18 cellular contexts compared by ENCODE assay signal in genomic region chr12:52581481-52581880, GRCh38. TPM values are rescaled to one million over a fixed set of nuclear protein-coding genes. Genes with fewer than 3 reads are reported as not detected.
DNase-seq lines count a peak whose midpoint lies in the region; ATAC-seq, FAIRE-seq and TF ChIP-seq lines count a peak whose summit lies in the region.
"Had no signal": no experiment of that assay in that cellular context is flagged by ENCODE, and none has a peak within 500 bp of the region (broad histone marks: within the 10 kb centered on the region; RNA-seq: fewer than 3 reads in every experiment).

No MANE protein-coding gene starts in this region.

- H3K4ac ChIP-seq in IMR-90 (ENCODE audit: low read depth, low read length), result no peak overlapping the region

- H3K56ac ChIP-seq in IMR-90 (ENCODE audit: extremely low read depth, insufficient read depth, low read length), result no peak overlapping the region

- H3K9ac ChIP-seq in IMR-90 (ENCODE audit: low read depth, low read length), result no peak overlapping the region
- H3K9ac ChIP-seq in astrocyte (ENCODE audit: low read length), result no peak overlapping the region
- H3K9ac ChIP-seq in kidney (ENCODE audit: low read length in 2 of 2), result no peak overlapping the region
- H3K9ac ChIP-seq in colonic mucosa (ENCODE audit: low read depth in 2 of 2, low read length in 2 of 2), result no peak overlapping the region
- H3K9ac ChIP-seq: BLaER1 had no signal

- no peak overlapping the region for H2AK9ac ChIP-seq in IMR-90 (replicated peaks; ENCODE audit: low read depth, low read length, poor library complexity)

- TF ChIP-seq CTCF in AG10803 (conservative IDR thresholded peaks at IDR 0.05; ENCODE audit: low read length) (no peak), IMR-90 (conservative IDR thresholded peaks at IDR 0.05; ENCODE audit: low read depth, low read length) (no peak), astrocyte (IDR thresholded peaks at IDR 0.05; ENCODE audit: insufficient read depth, low read depth, low read length) (no peak), kidney (IDR thresholded peaks at IDR 0.05; ENCODE audit: borderline replicate concordance, extremely low read depth, insufficient read depth) (no peak), colonic mucosa (IDR thresholded peaks at IDR 0.05) (no peak), heart right ventricle (IDR thresholded peaks at IDR 0.05) (no peak)

- H2BK5ac ChIP-seq in IMR-90 (ENCODE audit: low read depth, low read length, poor library complexity, severe bottlenecking), result no peak overlapping the region

- H2AFZ ChIP-seq in IMR-90 (replicated peaks; ENCODE audit: low read length, poor library complexity) (no peak overlapping the region), astrocyte (ENCODE audit: low read depth, low read length) (no peak overlapping the region)

- no peak for ATAC-seq in IMR-90 (ENCODE audit: low read depth)
- no peak for ATAC-seq in activated CD8-positive, alpha-beta memory T cell treated with anti-CD3 and anti-CD28 coated beads, Interleukin-2, amount 10 ng/mL, durations not matched to agents 7 days and 5 days
- no peak for ATAC-seq in heart right ventricle
- ATAC-seq: psoas muscle had no signal

- no peaks in the 10 kb centered on the region for H3K9me3 Mint-ChIP-seq in astrocyte (ENCODE audit: unreplicated experiment)
- H3K9me3 Mint-ChIP-seq in activated CD8-positive, alpha-beta memory T cell treated with anti-CD3 and anti-CD28 coated beads, Interleukin-2, amount 10 ng/mL, durations not matched to agents 7 days and 5 days (ENCODE audit: low read depth), result no peaks in the 10 kb centered on the region

- no peak overlapping the region for H2BK15ac ChIP-seq in IMR-90 (ENCODE audit: low read depth, low read length)

- H4K91ac ChIP-seq in IMR-90 (ENCODE audit: insufficient read depth, low read depth, low read length), result no peak overlapping the region

- FAIRE-seq in astrocyte (lab: Jason Lieb, UNC) (no peak), kidney (lab: Jason Lieb, UNC) (no peak)
- FAIRE-seq: colon, H1 had no signal

- H3K27ac Mint-ChIP-seq in astrocyte (ENCODE audit: unreplicated experiment), result no peak overlapping the region
- no peak overlapping the region for H3K27ac Mint-ChIP-seq in activated CD8-positive, alpha-beta memory T cell treated with anti-CD3 and anti-CD28 coated beads, Interleukin-2, amount 10 ng/mL, durations not matched to agents 7 days and 5 days
- H3K27ac Mint-ChIP-seq: IgD-negative memory B cell had no signal

- dilution Hi-C loops in IMR-90 (cut with HindIII; ENCODE audit: low sequenced_read_pairs, unreplicated experiment), result no loop called here

- no peak overlapping the region for H3K14ac ChIP-seq in IMR-90 (replicated peaks; ENCODE audit: low read depth, low read length)

- H4K20me1 ChIP-seq in IMR-90 (ENCODE audit: insufficient read depth, low read length) (no peaks in the 10 kb centered on the region; the same call in 1 of the 2 replicates), astrocyte (ENCODE audit: insufficient read depth, low read length) (no peaks in the 10 kb centered on the region)
- H4K20me1 ChIP-seq: BLaER1 had no signal

- H3K4me1 Mint-ChIP-seq in astrocyte (ENCODE audit: low read depth, unreplicated experiment), result peaks cover 21% of the 10 kb centered on the region
- H3K4me1 Mint-ChIP-seq in activated CD8-positive, alpha-beta memory T cell treated with anti-CD3 and anti-CD28 coated beads, Interleukin-2, amount 10 ng/mL, durations not matched to agents 7 days and 5 days, result peaks cover 11% of the 10 kb centered on the region
- H3K4me1 Mint-ChIP-seq: IgD-negative memory B cell had no signal

- H3K4me2 ChIP-seq in IMR-90 (ENCODE audit: low read depth, low read length), result no peak overlapping the region
- no peak overlapping the region for H3K4me2 ChIP-seq in astrocyte (ENCODE audit: low read length)
- H3K4me2 ChIP-seq: BLaER1 had no signal

- no peaks in the 10 kb centered on the region for H3K79me2 ChIP-seq in astrocyte (ENCODE audit: insufficient read depth, low read length)

- no peak overlapping the region for H2BK120ac ChIP-seq in IMR-90 (ENCODE audit: low read depth, low read length)

- POLR2A ChIA-PET in IMR-90 (lab: Charles Lee; ENCODE audit: unreplicated experiment), result no interaction called here

- no peak overlapping the region for H4K8ac ChIP-seq in IMR-90 (ENCODE audit: low read depth in 2 of 2, low read length in 2 of 2)

- no peaks in the 10 kb centered on the region for H3K9me3 ChIP-seq in IMR-90 (ENCODE audit: control insufficient read depth, insufficient read depth, low read length)
- no peaks in the 10 kb centered on the region for H3K9me3 ChIP-seq in astrocyte (ENCODE audit: insufficient read depth, low read depth, low read length)
- no peaks in the 10 kb centered on the region for H3K9me3 ChIP-seq in kidney (ENCODE audit: control insufficient read depth in 1 of 2, low read length in 2 of 2)
- no peaks in the 10 kb centered on the region for H3K9me3 ChIP-seq in colonic mucosa
- no peaks in the 10 kb centered on the region for H3K9me3 ChIP-seq in heart right ventricle
- H3K9me3 ChIP-seq: BLaER1, psoas muscle had no signal

- no peak overlapping the region for H3K18ac ChIP-seq in IMR-90 (ENCODE audit: low read depth, low read length)

- in situ Hi-C loops in IMR-90 (cut with MboI; ENCODE audit: low sequenced_read_pairs) (loop anchor here (5.0 to 10.0 kb wide), 3 partner anchors 296 to 427 kb away; no protein-coding TSS in a partner anchor), ACHN (cut with HindIII; ENCODE audit: low pct_ligation_motif_present, low pct_unique_long_range_greater_than_20kb, low sequenced_read_pairs) (loop anchor here (25.0 kb wide), 1 partner anchor 281 kb away; no protein-coding TSS in a partner anchor)

- H3K36me3 ChIP-seq in IMR-90 (ENCODE audit: control insufficient read depth, insufficient read depth, low read length) (no peaks in the 10 kb centered on the region), astrocyte (ENCODE audit: insufficient read depth, low read length) (no peaks in the 10 kb centered on the region), kidney (ENCODE audit: control insufficient read depth in 1 of 2, insufficient read depth in 2 of 2, low read length in 2 of 2) (no peaks in the 10 kb centered on the region), colonic mucosa (no peaks in the 10 kb centered on the region), heart right ventricle (no peaks in the 10 kb centered on the region)
- H3K36me3 ChIP-seq: BLaER1 had no signal

- intact Hi-C loops in IMR-90 (cut with micrococcal nuclease), result no loop called here
- intact Hi-C loops in kidney (cut with DNase I), result loop anchor here (5.0 kb wide), 1 partner anchor 296 kb away; no protein-coding TSS in a partner anchor
- intact Hi-C loops in colonic mucosa (cut with DNase I), result loop anchor here (5.0 to 10.0 kb wide), 5 partner anchors 209 to 439 kb away; no protein-coding TSS in a partner anchor
- intact Hi-C loops in heart right ventricle (cut with DNase I), result loop anchor here in 9 of 10 donors (5.0 to 10.0 kb wide), 8 partner anchors 209 to 424 kb away; no protein-coding TSS in a partner anchor

- no peaks in the 10 kb centered on the region for H3K36me3 Mint-ChIP-seq in astrocyte (ENCODE audit: low read depth, unreplicated experiment)
- no peaks in the 10 kb centered on the region for H3K36me3 Mint-ChIP-seq in activated CD8-positive, alpha-beta memory T cell treated with anti-CD3 and anti-CD28 coated beads, Interleukin-2, amount 10 ng/mL, durations not matched to agents 7 days and 5 days
- H3K36me3 Mint-ChIP-seq: IgD-negative memory B cell had no signal

- DNase-seq in AG10803 (ENCODE audit: low read depth) (peak; percentile 34), IMR-90 (peak; percentile 10), astrocyte (ENCODE audit: low read depth) (peak; percentile 22), kidney (peak; percentile 78), colonic mucosa (no peak), ACHN (no peak), heart right ventricle (no peak)
- no peak for DNase-seq in activated CD8-positive, alpha-beta memory T cell treated with anti-CD3 and anti-CD28 coated beads, Interleukin-2, amount 10 ng/mL, durations not matched to agents 7 days and 5 days
- DNase-seq: activated CD4-positive, alpha-beta T cell treated with anti-CD3 and anti-CD28 coated beads for 1 hour; activated gamma-delta T cell treated with Interleukin-2 at 50 U/mL for 16 hours; NCI-H510A; psoas muscle had no signal

- no CpG with 5 or more reads among the region's 6 CpGs for WGBS in IMR-90 (ENCODE audit: extremely low coverage in 2 of 2, insufficient read length in 1 of 2), 2 experiments
- WGBS in heart right ventricle, 2 donors, result 72 to 75% methylated on average over 6 of the region's 6 CpGs

- H3K27me3 ChIP-seq in IMR-90 (ENCODE audit: control insufficient read depth, insufficient read depth, low read length), result peaks cover 47% of the 10 kb centered on the region
- peaks cover 4% of the 10 kb centered on the region for H3K27me3 ChIP-seq in astrocyte (ENCODE audit: insufficient read depth, low read length)
- no peaks in the 10 kb centered on the region for H3K27me3 ChIP-seq in colonic mucosa
- H3K27me3 ChIP-seq in heart right ventricle, result peaks cover 0 to 14% (median 6%) of the 10 kb centered on the region in 7 donors
- H3K27me3 ChIP-seq: BLaER1 had no signal

- CTCF ChIA-PET in IMR-90 (lab: Yijun Ruan, JAX), result interaction anchor here (1.0 to 2.1 kb wide), 2 partner anchors 289 to 299 kb away, joined by 3 to 6 read pairs; no protein-coding TSS in a partner anchor
- CTCF ChIA-PET in activated CD8-positive, alpha-beta memory T cell treated with anti-CD3 and anti-CD28 coated beads, Interleukin-2, amount 10 ng/mL, durations not matched to agents 7 days and 5 days (lab: Charles Lee), result interaction anchor here (24.3 kb wide), 1 partner anchor 294 kb away, joined by 459 read pairs; no protein-coding TSS in a partner anchor

- no TSS peak for BruUV-seq in IMR-90 (replicated peaks; lab: Mats Ljungman, UMichigan)

- no peak overlapping the region for H3K23ac ChIP-seq in IMR-90 (ENCODE audit: low read depth, low read length)

- no peak overlapping the region for H2AK5ac ChIP-seq in IMR-90 (ENCODE audit: low read depth, low read length)

- no peaks in the 10 kb centered on the region for H3K79me1 ChIP-seq in IMR-90 (ENCODE audit: low read depth in 1 of 2, low read length in 2 of 2)

- H3K27ac ChIP-seq in IMR-90 (ENCODE audit: insufficient read depth, low read length) (no peak overlapping the region), astrocyte (ENCODE audit: low read depth, low read length) (no peak overlapping the region), kidney (ENCODE audit: low read depth in 2 of 2, low read length in 2 of 2) (no peak overlapping the region), colonic mucosa (no peak overlapping the region), heart right ventricle (no peak overlapping the region)
- H3K27ac ChIP-seq: BLaER1, psoas muscle had no signal

- H3K9me1 ChIP-seq in IMR-90 (ENCODE audit: insufficient read depth, low read length), result no peaks in the 10 kb centered on the region

- H4K5ac ChIP-seq in IMR-90 (ENCODE audit: low read depth, low read length), result no peak overlapping the region

- H3K27me3 Mint-ChIP-seq in astrocyte (ENCODE audit: low read depth, unreplicated experiment), result peaks cover 56% of the 10 kb centered on the region
- peaks cover 8% of the 10 kb centered on the region for H3K27me3 Mint-ChIP-seq in activated CD8-positive, alpha-beta memory T cell treated with anti-CD3 and anti-CD28 coated beads, Interleukin-2, amount 10 ng/mL, durations not matched to agents 7 days and 5 days

- H2BK20ac ChIP-seq in IMR-90 (ENCODE audit: low read depth, low read length), result no peak overlapping the region

- TF ChIP-seq RAD21 in IMR-90 (IDR thresholded peaks at IDR 0.05; ENCODE audit: low read length), result no peak

- no peak for TF ChIP-seq POLR2A in IMR-90 (IDR thresholded peaks at IDR 0.05; ENCODE audit: low read depth, low read length)

- H3K4me3 Mint-ChIP-seq in astrocyte (ENCODE audit: unreplicated experiment), result no peak overlapping the region
- no peak overlapping the region for H3K4me3 Mint-ChIP-seq in activated CD8-positive, alpha-beta memory T cell treated with anti-CD3 and anti-CD28 coated beads, Interleukin-2, amount 10 ng/mL, durations not matched to agents 7 days and 5 days
- H3K4me3 Mint-ChIP-seq: IgD-negative memory B cell had no signal

- H3K4me3 ChIP-seq in AG10803 (ENCODE audit: low read length) (no peak overlapping the region), IMR-90 (ENCODE audit: insufficient read depth, low read depth, low read length) (no peak overlapping the region), astrocyte (ENCODE audit: insufficient read depth, low read depth, low read length) (no peak overlapping the region), kidney (ENCODE audit: low read length in 2 of 2) (no peak overlapping the region), colonic mucosa (no peak overlapping the region), heart right ventricle (no peak overlapping the region)
- H3K4me3 ChIP-seq: BLaER1, psoas muscle had no signal

- H3K4me1 ChIP-seq in IMR-90 (ENCODE audit: control insufficient read depth, insufficient read depth, low read length), result no peaks in the 10 kb centered on the region
- no peaks in the 10 kb centered on the region for H3K4me1 ChIP-seq in astrocyte (ENCODE audit: insufficient read depth, low read length)
- H3K4me1 ChIP-seq in kidney (ENCODE audit: control insufficient read depth in 1 of 2, insufficient read depth in 1 of 2, low read depth in 1 of 2, low read length in 2 of 2), result no peaks in the 10 kb centered on the region
- no peaks in the 10 kb centered on the region for H3K4me1 ChIP-seq in colonic mucosa
- H3K4me1 ChIP-seq in heart right ventricle, result no peaks in the 10 kb centered on the region
- H3K4me1 ChIP-seq: psoas muscle had no signal

RNA-seq across cellular contexts. Expression of gene KRT74, which starts 7.8 kb away (rescaled TPM):
- total RNA-seq in IMR-90 (2012; rRNA removed), result not detected in 2 replicates
- not detected in 2 replicates for polyA plus RNA-seq in IMR-90 (2012; rRNA removed)
- not detected in 2 replicates for polyA plus RNA-seq in IMR-90 (2012; cell fraction: cytosol; rRNA removed)
- polyA plus RNA-seq in IMR-90 (2012; cell fraction: nucleus; rRNA removed; ENCODE audit: low replicate concordance), result not detected in 2 replicates
- total RNA-seq in astrocyte, result not detected in 2 replicates
- not detected for total RNA-seq in kidney
- polyA plus RNA-seq in kidney (ENCODE audit: insufficient read depth, low read depth, low replicate concordance), result not detected
- not detected for total RNA-seq in activated CD8-positive, alpha-beta memory T cell treated with anti-CD3 and anti-CD28 coated beads, Interleukin-2, amount 10 ng/mL, durations not matched to agents 7 days and 5 days
- total RNA-seq in colonic mucosa, result not detected
- total RNA-seq in heart right ventricle, result under 1 TPM in 1 of 10 donors, not detected in 9; 0.62 TPM
- not detected for polyA plus RNA-seq in heart right ventricle
- total RNA-seq: H1, psoas muscle, SK-MEL-5, temporal lobe had no signal
- polyA plus RNA-seq: H1, IgD-negative memory B cell, psoas muscle had no signal

RNA-seq across cellular contexts. Expression of gene KRT72, which starts 19.8 kb away (rescaled TPM):
- total RNA-seq in IMR-90 (2012; rRNA removed) (not detected in 2 replicates), astrocyte (not detected in 2 replicates), kidney (not detected), colonic mucosa (under 1 TPM in 1 of 2 donors, not detected in 1; 0.25 TPM), heart right ventricle (under 1 TPM in 1 of 10 donors, not detected in 9; 0.15 TPM)
- polyA plus RNA-seq in IMR-90 (2012; rRNA removed) (not detected in 2 replicates), kidney (ENCODE audit: insufficient read depth, low read depth, low replicate concordance) (not detected), heart right ventricle (not detected)
- polyA plus RNA-seq in IMR-90 (2012; cell fraction: cytosol; rRNA removed), result not detected in 2 replicates
- not detected in 2 replicates for polyA plus RNA-seq in IMR-90 (2012; cell fraction: nucleus; rRNA removed; ENCODE audit: low replicate concordance)
- under 1 TPM in 1 of 2 experiments, not detected in 1; 0.15 TPM for total RNA-seq in activated CD8-positive, alpha-beta memory T cell treated with anti-CD3 and anti-CD28 coated beads, Interleukin-2, amount 10 ng/mL, durations not matched to agents 7 days and 5 days
- total RNA-seq: H1, psoas muscle, SK-MEL-5, temporal lobe had no signal
- polyA plus RNA-seq: H1, IgD-negative memory B cell, psoas muscle had no signal

RNA-seq across cellular contexts. Expression of gene KRT71, which starts 28.5 kb away (rescaled TPM):
- total RNA-seq in IMR-90 (2012; rRNA removed) (not detected in 2 replicates), astrocyte (not detected in 2 replicates), kidney (not detected), colonic mucosa (not detected), heart right ventricle (not detected)
- polyA plus RNA-seq in IMR-90 (2012; rRNA removed) (not detected in 2 replicates), kidney (ENCODE audit: insufficient read depth, low read depth, low replicate concordance) (not detected), heart right ventricle (not detected)
- not detected in 2 replicates for polyA plus RNA-seq in IMR-90 (2012; cell fraction: cytosol; rRNA removed)
- not detected in 2 replicates for polyA plus RNA-seq in IMR-90 (2012; cell fraction: nucleus; rRNA removed; ENCODE audit: low replicate concordance)
- total RNA-seq in activated CD8-positive, alpha-beta memory T cell treated with anti-CD3 and anti-CD28 coated beads, Interleukin-2, amount 10 ng/mL, durations not matched to agents 7 days and 5 days, result not detected
- total RNA-seq: H1, psoas muscle, SK-MEL-5 had no signal
- polyA plus RNA-seq: H1, IgD-negative memory B cell, psoas muscle had no signal

RNA-seq across cellular contexts. Expression of gene KRT73, which starts 36.9 kb away (rescaled TPM):
- not detected in 2 replicates for total RNA-seq in IMR-90 (2012; rRNA removed)
- polyA plus RNA-seq in IMR-90 (2012; rRNA removed), result not detected in 2 replicates
- not detected in 2 replicates for polyA plus RNA-seq in IMR-90 (2012; cell fraction: cytosol; rRNA removed)
- not detected in 2 replicates for polyA plus RNA-seq in IMR-90 (2012; cell fraction: nucleus; rRNA removed; ENCODE audit: low replicate concordance)
- total RNA-seq in astrocyte, result not detected in 2 replicates
- total RNA-seq in kidney, result not detected
- polyA plus RNA-seq in kidney (ENCODE audit: insufficient read depth, low read depth, low replicate concordance), result not detected
- not detected for total RNA-seq in activated CD8-positive, alpha-beta memory T cell treated with anti-CD3 and anti-CD28 coated beads, Interleukin-2, amount 10 ng/mL, durations not matched to agents 7 days and 5 days
- total RNA-seq in colonic mucosa, result not detected
- total RNA-seq in heart right ventricle, result not detected
- not detected for polyA plus RNA-seq in heart right ventricle
- total RNA-seq: H1, psoas muscle, SK-MEL-5, temporal lobe had no signal
- polyA plus RNA-seq: H1, IgD-negative memory B cell, psoas muscle had no signal

Comparison
In these comparisons a context has a peak if more than half of its experiments do, and no peak if none do; other contexts are left out.
1. DNase-seq: peak in AG10803 (single experiment), IMR-90 (single experiment), astrocyte (single experiment) and kidney (single experiment); none in activated CD8-positive, alpha-beta memory T cell treated with anti-CD3 and anti-CD28 coated beads, Interleukin-2, amount 10 ng/mL, durations not matched to agents 7 days and 5 days (single experiment), colonic mucosa (single experiment), ACHN (single experiment) and heart right ventricle (0 of 2).